ENCODE assay signal across 20 cellular contexts in genomic region chr15:63978511-63979226, GRCh38.
DNase-seq lines count a peak whose midpoint lies in the region; ATAC-seq, FAIRE-seq and TF ChIP-seq lines count a peak whose summit lies in the region.
"Had no signal": no experiment of that assay in that cellular context is flagged by ENCODE, and none has a peak within 500 bp of the region (broad histone marks: within the 10 kb centered on the region; RNA-seq: fewer than 3 reads in every experiment).

No MANE protein-coding gene starts in this region.

- TF ChIP-seq CTCF in cardiac muscle cell (IDR thresholded peaks at IDR 0.05; ENCODE audit: low read depth, low read length) (no peak), nephron progenitor cell (IDR thresholded peaks at IDR 0.05) (no peak), type B pancreatic cell (conservative IDR thresholded peaks at IDR 0.05) (no peak)

- peak overlapping the region; percentile 64 for H3K27ac ChIP-seq in cardiac muscle cell
- H3K27ac ChIP-seq: adrenal gland, C4-2B, esophagus muscularis mucosa, left lung had no signal

- H3K4me3 Mint-ChIP-seq in activated CD4-positive, alpha-beta T cell treated with anti-CD3 and anti-CD28 coated beads, Interleukin-2, amount 10 ng/mL, durations not matched to agents 24 days and 14 days: no peak overlapping the region
- no peak overlapping the region for H3K4me3 Mint-ChIP-seq in activated CD4-positive, alpha-beta T cell treated with anti-CD3 and anti-CD28 coated beads for 36 hours
- H3K4me3 Mint-ChIP-seq in nephron progenitor cell (no peak overlapping the region), type B pancreatic cell (peak overlapping the region; percentile 1)
- H3K4me3 Mint-ChIP-seq: activated T-cell treated with anti-CD3 and anti-CD28 coated beads, Interleukin-2, amount 50 U/mL, for 72 hours had no signal

- no peaks in the 10 kb centered on the region for H3K27me3 Mint-ChIP-seq in activated CD4-positive, alpha-beta T cell treated with anti-CD3 and anti-CD28 coated beads, Interleukin-2, amount 10 ng/mL, durations not matched to agents 24 days and 14 days
- H3K27me3 Mint-ChIP-seq in activated CD4-positive, alpha-beta T cell treated with anti-CD3 and anti-CD28 coated beads for 36 hours: no peaks in the 10 kb centered on the region
- no peaks in the 10 kb centered on the region for H3K27me3 Mint-ChIP-seq in nephron progenitor cell (ENCODE audit: low read depth, poor library complexity)
- H3K27me3 Mint-ChIP-seq in type B pancreatic cell: no peaks in the 10 kb centered on the region

- no peaks in the 10 kb centered on the region for H3K36me3 Mint-ChIP-seq in activated CD4-positive, alpha-beta T cell treated with anti-CD3 and anti-CD28 coated beads, Interleukin-2, amount 10 ng/mL, durations not matched to agents 24 days and 14 days (ENCODE audit: low read depth)
- no peaks in the 10 kb centered on the region for H3K36me3 Mint-ChIP-seq in activated CD4-positive, alpha-beta T cell treated with anti-CD3 and anti-CD28 coated beads for 36 hours (ENCODE audit: low read depth)
- H3K36me3 Mint-ChIP-seq in nephron progenitor cell (ENCODE audit: low read depth) (no peaks in the 10 kb centered on the region), type B pancreatic cell (no peaks in the 10 kb centered on the region)

- no peaks in the 10 kb centered on the region for H3K36me3 ChIP-seq in cardiac muscle cell
- H3K36me3 ChIP-seq: adrenal gland, esophagus muscularis mucosa, left lung had no signal

- ATAC-seq in activated CD4-positive, alpha-beta T cell treated with anti-CD3 and anti-CD28 coated beads for 36 hours: no peak
- ATAC-seq in HG03565 (IDR thresholded peaks at IDR 0.05; ENCODE audit: unreplicated experiment): no peak
- ATAC-seq: activated T-cell treated with anti-CD3 and anti-CD28 coated beads, Interleukin-2, amount 50 U/mL, for 72 hours; left lung had no signal

- FAIRE-seq in H54 (lab: Jason Lieb, UNC): no peak
- FAIRE-seq: colon had no signal

- no peaks in the 10 kb centered on the region for H3K9me3 Mint-ChIP-seq in activated CD4-positive, alpha-beta T cell treated with anti-CD3 and anti-CD28 coated beads, Interleukin-2, amount 10 ng/mL, durations not matched to agents 24 days and 14 days
- no peaks in the 10 kb centered on the region for H3K9me3 Mint-ChIP-seq in activated CD4-positive, alpha-beta T cell treated with anti-CD3 and anti-CD28 coated beads for 36 hours (ENCODE audit: low read depth)
- H3K9me3 Mint-ChIP-seq in nephron progenitor cell (no peaks in the 10 kb centered on the region), type B pancreatic cell (no peaks in the 10 kb centered on the region)
- H3K9me3 Mint-ChIP-seq: activated T-cell treated with anti-CD3 and anti-CD28 coated beads, Interleukin-2, amount 50 U/mL, for 72 hours had no signal

- intact Hi-C loops in activated CD4-positive, alpha-beta T cell treated with anti-CD3 and anti-CD28 coated beads, Interleukin-2, amount 10 ng/mL, durations not matched to agents 24 days and 14 days (cut with micrococcal nuclease): no loop called here
- intact Hi-C loops in activated CD4-positive, alpha-beta T cell treated with anti-CD3 and anti-CD28 coated beads for 36 hours (cut with DNase I, micrococcal nuclease): no loop called here

- POLR2A ChIA-PET in activated CD4-positive, alpha-beta T cell treated with anti-CD3 and anti-CD28 coated beads for 36 hours (lab: Charles Lee): no interaction called here

- no peak overlapping the region for H3K4me3 ChIP-seq in cardiac muscle cell
- H3K4me3 ChIP-seq: adrenal gland, esophagus muscularis mucosa, left lung had no signal

- H3K27me3 ChIP-seq in cardiac muscle cell: no peaks in the 10 kb centered on the region
- H3K27me3 ChIP-seq: adrenal gland, esophagus muscularis mucosa, left lung had no signal

- DNase-seq in activated CD4-positive, alpha-beta T cell treated with anti-CD3 and anti-CD28 coated beads, Interleukin-2, amount 10 ng/mL, durations not matched to agents 24 days and 14 days: peak; percentile 47
- no peak for DNase-seq in activated CD4-positive, alpha-beta T cell treated with anti-CD3 and anti-CD28 coated beads for 36 hours
- DNase-seq in cardiac muscle cell (ENCODE audit: low read depth in 1 of 2, low spot score in 1 of 2): peak in 1 of 2 donors; percentile 49
- DNase-seq in nephron progenitor cell: no peak
- no peak for DNase-seq in type B pancreatic cell (ENCODE audit: extremely low spot score, unreplicated experiment)
- no peak for DNase-seq in NCI-H2029 treated with DMSO at 0.1 percent for 48 hours (lab: John Stamatoyannopoulos, UW)
- no peak for DNase-seq in H54 (ENCODE audit: insufficient read length, low spot score)
- DNase-seq: activated CD4-positive, alpha-beta T cell treated with anti-CD3 and anti-CD28 coated beads for 4 hours; activated T-cell treated with anti-CD3 and anti-CD28 coated beads, Interleukin-2, amount 50 U/mL, for 72 hours; adrenal gland; DMS79 treated with DMSO at 0.1 percent for 48 hours; hippocampal formation; left lung; NK-92 treated with Interleukin-12 subunit alpha and Interleukin-12 subunit beta, amount 100 ng/mL, for 24 hours; stimulated activated naive CD4-positive, alpha-beta T cell treated with Interleukin-2 at 50 U/mL for 16 hours; T-helper 9 cell had no signal

- no peak for TF ChIP-seq POLR2A in H54 (IDR thresholded peaks at IDR 0.05; ENCODE audit: low read depth, low read length)

- no peak overlapping the region for H3K27ac Mint-ChIP-seq in activated CD4-positive, alpha-beta T cell treated with anti-CD3 and anti-CD28 coated beads, Interleukin-2, amount 10 ng/mL, durations not matched to agents 24 days and 14 days
- H3K27ac Mint-ChIP-seq in activated CD4-positive, alpha-beta T cell treated with anti-CD3 and anti-CD28 coated beads for 36 hours: no peak overlapping the region
- H3K27ac Mint-ChIP-seq in nephron progenitor cell (peak overlapping the region; percentile 58), type B pancreatic cell (peak overlapping the region; percentile 40)
- H3K27ac Mint-ChIP-seq: activated T-cell treated with anti-CD3 and anti-CD28 coated beads, Interleukin-2, amount 50 U/mL, for 72 hours had no signal

- CTCF ChIA-PET in activated CD4-positive, alpha-beta T cell treated with anti-CD3 and anti-CD28 coated beads for 36 hours (lab: Charles Lee): interaction anchor here (0.6 to 1.3 kb wide), 5 partner anchors 10 to 182 kb away, joined by 3 to 5 read pairs (median 3); no protein-coding TSS in a partner anchor

- peaks cover 9% of the 10 kb centered on the region for H3K4me1 ChIP-seq in cardiac muscle cell (ENCODE audit: low read depth)
- H3K4me1 ChIP-seq: adrenal gland had no signal

- H3K4me1 Mint-ChIP-seq in activated CD4-positive, alpha-beta T cell treated with anti-CD3 and anti-CD28 coated beads, Interleukin-2, amount 10 ng/mL, durations not matched to agents 24 days and 14 days: peaks cover under 1% of the 10 kb centered on the region
- no peaks in the 10 kb centered on the region for H3K4me1 Mint-ChIP-seq in activated CD4-positive, alpha-beta T cell treated with anti-CD3 and anti-CD28 coated beads for 36 hours
- peaks cover 48% of the 10 kb centered on the region for H3K4me1 Mint-ChIP-seq in nephron progenitor cell
- peaks cover 31% of the 10 kb centered on the region for H3K4me1 Mint-ChIP-seq in type B pancreatic cell (ENCODE audit: unreplicated experiment)

- no peaks in the 10 kb centered on the region for H3K9me3 ChIP-seq in cardiac muscle cell (ENCODE audit: low read depth)
- H3K9me3 ChIP-seq: adrenal gland, esophagus muscularis mucosa, left lung had no signal

Comparison
In these comparisons a context has a peak if more than half of its experiments do, and no peak if none do; other contexts are left out.
1. H3K27ac Mint-ChIP-seq: peak in nephron progenitor cell (single experiment) and type B pancreatic cell (single experiment); none in activated CD4-positive, alpha-beta T cell treated with anti-CD3 and anti-CD28 coated beads, Interleukin-2, amount 10 ng/mL, durations not matched to agents 24 days and 14 days (single experiment) and activated CD4-positive, alpha-beta T cell treated with anti-CD3 and anti-CD28 coated beads for 36 hours (single experiment).